In genomic region chr18:27666070-27666469, GRCh38 we compare ENCODE assay signal across 18 cellular contexts.
"Had no signal": no experiment of that assay in that cellular context is flagged by ENCODE, and none has a peak within 500 bp of the region (broad histone marks: within the 10 kb centered on the region; RNA-seq: fewer than 3 reads in every experiment).

No MANE protein-coding gene starts in this region.

- H3K4me3 Mint-ChIP-seq: central memory CD8-positive, alpha-beta T cell; dendritic cell treated with granulocyte-macrophage colony-stimulating factor and Interleukin-4, amounts not matched to agents 40 ng/mL and 50 ng/mL, for 4 days; effector memory CD8-positive, alpha-beta T cell; naive thymus-derived CD8-positive, alpha-beta T cell; neural crest cell had no signal

- H3K9me3 Mint-ChIP-seq: dendritic cell treated with granulocyte-macrophage colony-stimulating factor and Interleukin-4, amounts not matched to agents 40 ng/mL and 50 ng/mL, for 4 days; neural crest cell had no signal

- H3K36me3 Mint-ChIP-seq: naive thymus-derived CD8-positive, alpha-beta T cell had no signal

- H2AFZ ChIP-seq: hepatocyte, parathyroid adenoma had no signal

- H3K27ac ChIP-seq: hepatocyte, parathyroid adenoma, skin epidermis had no signal

- H3K9ac ChIP-seq: parathyroid adenoma had no signal

- H3K27me3 Mint-ChIP-seq: central memory CD8-positive, alpha-beta T cell; dendritic cell treated with granulocyte-macrophage colony-stimulating factor and Interleukin-4, amounts not matched to agents 40 ng/mL and 50 ng/mL, for 4 days; effector memory CD8-positive, alpha-beta T cell; naive thymus-derived CD8-positive, alpha-beta T cell had no signal

- H3K4me3 ChIP-seq: hepatocyte, lung, skin epidermis had no signal

- H3K4me1 Mint-ChIP-seq: central memory CD8-positive, alpha-beta T cell; naive thymus-derived CD8-positive, alpha-beta T cell had no signal

- DNase-seq: effector memory CD8-positive, alpha-beta T cell; foreskin melanocyte; head of caudate nucleus; kidney; left colon; left ventricle myocardium superior; naive thymus-derived CD8-positive, alpha-beta T cell; nucleus accumbens; stimulated activated CD4-positive, alpha-beta T cell treated with anti-CD3 and anti-CD28 coated beads, Interleukin-12 subunit alpha, Interleukin-12 subunit beta, amount 100 ng/mL, for 4 hours; stimulated activated CD4-positive, alpha-beta T cell treated with anti-CD3 and anti-CD28 coated beads, Interleukin-2, amount 100 ng/mL, for 48 hours; stimulated activated naive CD4-positive, alpha-beta T cell treated with Interleukin-2 at 50 U/mL for 16 hours had no signal

- H3K27ac Mint-ChIP-seq: dendritic cell treated with granulocyte-macrophage colony-stimulating factor and Interleukin-4, amounts not matched to agents 40 ng/mL and 50 ng/mL, for 4 days; effector memory CD8-positive, alpha-beta T cell; naive thymus-derived CD8-positive, alpha-beta T cell had no signal

- H3K4me1 ChIP-seq: parathyroid adenoma had no signal

- H3K79me2 ChIP-seq: hepatocyte, parathyroid adenoma had no signal

- H3K4me2 ChIP-seq: hepatocyte had no signal

- H3K27me3 ChIP-seq: hepatocyte had no signal
